Comparison of ENCODE assay signal across 14 cellular contexts in the genomic region with DNA sequence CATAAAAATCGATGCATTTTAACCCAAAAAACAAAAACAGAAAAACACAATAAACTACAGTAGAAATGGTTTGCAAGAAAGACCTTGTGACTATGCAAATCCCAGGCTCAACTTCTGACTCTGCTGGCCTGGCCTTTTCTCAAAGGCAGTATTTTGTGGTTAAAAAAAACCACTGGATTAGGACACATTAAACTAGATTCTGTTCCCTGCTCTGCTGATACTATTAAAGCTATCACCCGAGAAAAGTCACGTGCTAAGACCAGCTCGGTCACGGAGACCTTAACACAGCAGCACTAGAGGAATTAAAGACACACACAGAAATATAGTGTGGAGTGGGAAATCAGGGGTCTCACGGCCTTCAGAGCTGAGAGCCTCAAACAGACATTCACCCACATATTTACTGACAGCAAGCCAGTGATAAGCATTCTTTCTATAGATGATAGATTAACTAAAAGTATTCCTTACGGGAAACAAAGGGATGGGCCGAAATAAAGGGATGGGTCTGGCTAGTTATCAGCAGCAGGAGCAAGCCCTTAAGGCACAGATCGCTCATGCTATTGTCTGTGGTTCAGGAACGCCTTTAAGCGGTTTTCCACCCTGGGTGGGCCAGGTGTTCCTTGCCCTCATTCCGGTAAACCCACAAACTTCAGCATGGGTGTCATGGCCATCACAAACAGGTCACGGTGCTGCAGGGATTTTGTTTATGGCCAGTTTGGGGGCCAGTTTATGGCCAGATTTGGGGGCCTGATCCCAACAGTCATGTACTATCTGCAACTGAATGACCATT. TPM values are rescaled to one million over a fixed set of nuclear protein-coding genes. Genes with fewer than 3 reads are reported as not detected.
DNase-seq lines count a peak whose midpoint lies in the region; ATAC-seq and TF ChIP-seq lines count a peak whose summit lies in the region.
"Had no signal": no experiment of that assay in that cellular context is flagged by ENCODE, and none has a peak within 500 bp of the region (broad histone marks: within the 10 kb centered on the region; RNA-seq: fewer than 3 reads in every experiment).

No MANE protein-coding gene starts in this region.

- peaks cover 41% of the 10 kb centered on the region for H3K36me3 ChIP-seq in adipocyte (ENCODE audit: control insufficient read depth, insufficient read depth, low read length, severe bottlenecking)
- H3K36me3 ChIP-seq in uterus: no peaks in the 10 kb centered on the region

- peak overlapping the region; percentile 7 for H3K9ac ChIP-seq in adipocyte (ENCODE audit: low read length)

- TF ChIP-seq CTCF in uterus (IDR thresholded peaks at IDR 0.05): no peak

- peak overlapping the region; percentile 29 to 75 for H3K27ac ChIP-seq in uterus
- H3K27ac ChIP-seq: esophagus squamous epithelium, PC-9, stomach had no signal

- ATAC-seq in Right ventricle myocardium superior (ENCODE audit: poor library complexity) (peak; percentile 41), HG02973 (IDR thresholded peaks at IDR 0.05; ENCODE audit: unreplicated experiment) (no peak), GM21526 (IDR thresholded peaks at IDR 0.05; ENCODE audit: low FRiP score, unreplicated experiment) (no peak), HG03135 (IDR thresholded peaks at IDR 0.05; ENCODE audit: unreplicated experiment) (no peak)

- intact Hi-C loops in Right ventricle myocardium superior (cut with DNase I): loop anchor here (10.0 kb wide), 3 partner anchors 69 to 571 kb away; no protein-coding TSS in a partner anchor
- intact Hi-C loops in cardiac septum (cut with DNase I): no loop called here
- intact Hi-C loops in uterus (cut with DNase I; ENCODE audit: low total_unique reads): no loop called here

- H3K4me3 ChIP-seq in adipocyte (ENCODE audit: low read length) (no peak overlapping the region), uterus (no peak overlapping the region)
- H3K4me3 ChIP-seq: esophagus squamous epithelium, PC-9, stomach had no signal

- no peaks in the 10 kb centered on the region for H3K9me3 ChIP-seq in adipocyte (ENCODE audit: control insufficient read depth, low read length)
- H3K9me3 ChIP-seq in uterus: no peaks in the 10 kb centered on the region
- H3K9me3 ChIP-seq: esophagus squamous epithelium, stomach had no signal

- H3K27me3 ChIP-seq in adipocyte (replicated peaks; ENCODE audit: control insufficient read depth, insufficient read depth, low read length): no peaks in the 10 kb centered on the region
- no peaks in the 10 kb centered on the region for H3K27me3 ChIP-seq in uterus
- H3K27me3 ChIP-seq: esophagus squamous epithelium, stomach had no signal

- DNase-seq in Right ventricle myocardium superior (no peak), cardiac septum (ENCODE audit: low spot score) (no peak), adipocyte (ENCODE audit: low read depth) (peak; percentile 31), left kidney (ENCODE audit: low read depth, low spot score) (peak; percentile 63), uterus (peak; percentile 31 to 32)
- DNase-seq: DMS79; esophagus squamous epithelium; NCI-H1930; stimulated activated CD4-positive, alpha-beta T cell treated with anti-CD3 and anti-CD28 coated beads, Interleukin-2, amount 100 ng/mL, for 48 hours; stomach had no signal

- TF ChIP-seq POLR2A in uterus (IDR thresholded peaks at IDR 0.05): no peak

- H3K4me1 ChIP-seq in adipocyte (ENCODE audit: control insufficient read depth, insufficient read depth, low read length): peaks cover 12% of the 10 kb centered on the region
- H3K4me1 ChIP-seq in uterus: no peaks in the 10 kb centered on the region

RNA-seq across cellular contexts. Expression of gene CBR4, which starts 16.1 kb away (rescaled TPM):
- total RNA-seq in Right ventricle myocardium superior: 23.5 TPM
- total RNA-seq in cardiac septum: 21.3 TPM
- 10 to 100 TPM in 3 of 4 donors, 1 to 10 TPM in 1; 9.0 to 40.8 (median 21.6) TPM for total RNA-seq in uterus

Comparison
In these comparisons a context has a peak if more than half of its experiments do, and no peak if none do; other contexts are left out.
1. DNase-seq: peak in adipocyte (single experiment), left kidney (single experiment) and uterus (2 of 2); none in Right ventricle myocardium superior (single experiment) and cardiac septum (single experiment).